17 cellular contexts compared by ENCODE assay signal in the genomic region with DNA sequence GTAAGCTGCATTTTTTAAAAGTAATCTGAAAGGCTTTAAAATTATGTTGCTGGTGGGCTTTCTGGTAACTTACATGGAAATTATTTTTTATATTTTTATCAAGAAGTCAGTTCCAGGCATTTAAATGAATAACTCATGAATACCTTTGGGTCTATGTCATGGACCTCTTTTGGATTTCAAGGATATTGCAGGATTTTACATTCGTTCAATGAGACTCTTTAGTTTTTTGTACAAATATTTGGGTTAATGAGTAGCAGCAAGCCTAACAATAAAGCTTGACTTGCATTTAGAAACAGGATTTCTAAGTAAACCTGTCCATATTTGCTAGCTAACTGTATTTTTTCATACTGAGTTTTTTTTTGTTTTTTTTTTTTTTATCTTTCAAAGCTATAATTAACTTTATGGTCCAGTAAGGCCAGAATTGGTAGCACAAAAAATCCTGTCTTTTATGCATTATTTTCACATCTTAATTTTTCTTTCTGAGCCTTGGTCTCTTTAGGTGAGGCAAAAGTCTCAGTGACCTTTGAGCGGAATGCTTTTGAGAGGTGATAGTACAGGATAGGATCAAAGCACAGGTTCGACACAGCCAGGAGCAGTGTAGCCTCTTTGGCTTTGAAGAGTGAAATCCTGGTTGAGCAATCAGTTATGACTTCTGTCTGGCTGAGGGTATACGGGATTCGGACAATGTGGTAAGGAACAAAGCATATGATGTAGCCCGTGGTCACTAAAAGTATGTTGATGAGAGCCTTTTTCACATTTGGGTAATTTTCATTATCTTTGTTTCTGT. TPM values are rescaled to one million over a fixed set of nuclear protein-coding genes. Genes with fewer than 3 reads are reported as not detected.
A peak's percentile ranks its signal among the peaks of the same experiment; 100 is the strongest.
DNase-seq lines count a peak whose midpoint lies in the region; ATAC-seq, FAIRE-seq and TF ChIP-seq lines count a peak whose summit lies in the region.
"Had no signal": no experiment of that assay in that cellular context is flagged by ENCODE, and none has a peak within 500 bp of the region (broad histone marks: within the 10 kb centered on the region; RNA-seq: fewer than 3 reads in every experiment).

No MANE protein-coding gene starts in this region.

- in situ Hi-C loops in HepG2 (cut with HindIII; ENCODE audit: extremely low pct_ligation_motif_present, low pct_unique_long_range_greater_than_20kb), result no loop called here

- no peak for TF ChIP-seq CTCF in BJ (IDR thresholded peaks at IDR 0.05; ENCODE audit: insufficient read depth, low read depth, low read length)
- no peak for TF ChIP-seq CTCF in HepG2 (CRISPR knock-in tag; IDR thresholded peaks at IDR 0.05)

- intact Hi-C loops in HepG2 (cut with micrococcal nuclease; ENCODE audit: unreplicated experiment), result loop anchor here (1.0 to 5.0 kb wide), 3 partner anchors 20 to 1406 kb away; partner anchors contain the start of gene ANKUB1

- peaks cover 13% of the 10 kb centered on the region for H3K9me3 Mint-ChIP-seq in activated naive CD8-positive, alpha-beta T cell treated with anti-CD3 and anti-CD28 coated beads, Interleukin-2, amount 50 U/mL, for 24 hours
- H3K9me3 Mint-ChIP-seq: stimulated activated naive B cell treated with anti-CD40 and anti-IgM and Interleukin-4, amounts not matched to agents 10 μg/mL and 1 μg/mL and 100 μg/mL, for 72 hours had no signal

- POLR2A ChIA-PET in BJ (lab: Charles Lee), result interaction anchor here (0.7 kb wide), 2 partner anchors 13 to 80 kb away, joined by 4 to 10 read pairs; partner anchors contain the start of gene P2RY14
- POLR2A ChIA-PET in HepG2 (lab: Yijun Ruan, JAX), result interaction anchor here (0.7 to 3.8 kb wide), 10 partner anchors 9 to 432 kb away, joined by 3 to 54 read pairs (median 5); no protein-coding TSS in a partner anchor

- H3K4me3 Mint-ChIP-seq in activated naive CD8-positive, alpha-beta T cell treated with anti-CD3 and anti-CD28 coated beads, Interleukin-2, amount 50 U/mL, for 24 hours, result peak overlapping the region; percentile 89
- H3K4me3 Mint-ChIP-seq: stimulated activated naive B cell treated with anti-CD40 and anti-IgM and Interleukin-4, amounts not matched to agents 10 μg/mL and 1 μg/mL and 100 μg/mL, for 72 hours had no signal

- peaks cover 61% of the 10 kb centered on the region for H3K4me1 ChIP-seq in HepG2 (ENCODE audit: insufficient read depth, low read length)
- H3K4me1 ChIP-seq: psoas muscle had no signal

- H3K27me3 Mint-ChIP-seq in activated naive CD8-positive, alpha-beta T cell treated with anti-CD3 and anti-CD28 coated beads, Interleukin-2, amount 50 U/mL, for 24 hours, result peaks cover 2% of the 10 kb centered on the region
- H3K27me3 Mint-ChIP-seq: stimulated activated naive B cell treated with anti-CD40 and anti-IgM and Interleukin-4, amounts not matched to agents 10 μg/mL and 1 μg/mL and 100 μg/mL, for 72 hours had no signal

- H3K36me3 Mint-ChIP-seq in activated naive CD8-positive, alpha-beta T cell treated with anti-CD3 and anti-CD28 coated beads, Interleukin-2, amount 50 U/mL, for 24 hours (ENCODE audit: low read depth), result peaks cover 66% of the 10 kb centered on the region
- H3K36me3 Mint-ChIP-seq: CD4-positive, CD25-positive, alpha-beta regulatory T cell had no signal

- TSS peak; percentile 84 for BruUV-seq in HepG2 (replicated peaks; lab: Mats Ljungman, UMichigan)

- peak overlapping the region; percentile 89 for H3K27ac ChIP-seq in HepG2 (ENCODE audit: extremely low read length, insufficient read depth, low read length)
- H3K27ac ChIP-seq: KMS-11, psoas muscle, RWPE1 had no signal

- TF ChIP-seq EP300 in HepG2 (IDR thresholded peaks at IDR 0.05; ENCODE audit: low read depth in 2 of 2, low read length in 2 of 2) (peak; percentile 87 to 98), HepG2 (CRISPR knock-in tag; IDR thresholded peaks at IDR 0.05; ENCODE audit: borderline replicate concordance) (peak; percentile 93)

- WGBS in HepG2 (ENCODE audit: low lambda C conversion rate), result under 1% methylated on average over 6 of the region's 6 CpGs

- no peak overlapping the region for H2AFZ ChIP-seq in HepG2 (ENCODE audit: low read length)

- H3K9ac ChIP-seq in HepG2 (ENCODE audit: insufficient read depth, low read depth, low read length), result peak overlapping the region; percentile 65
- H3K9ac ChIP-seq: KMS-11 had no signal

- no peaks in the 10 kb centered on the region for H3K79me2 ChIP-seq in HepG2 (ENCODE audit: insufficient read depth, low read length)

- H3K4me3 ChIP-seq in BJ (ENCODE audit: low read depth, low read length) (no peak overlapping the region), HepG2 (replicated peaks in 1 of 3; ENCODE audit: insufficient read depth in 1 of 3, low read depth in 2 of 3, low read length in 3 of 3) (peak overlapping the region in 2 of 3 experiments; percentile 18 to 44; a peak in 2 of 6 replicates)
- H3K4me3 ChIP-seq: psoas muscle had no signal

- TF ChIP-seq POLR2A in HepG2 (IDR thresholded peaks at IDR 0.05; ENCODE audit: insufficient read depth in 1 of 2, low read depth in 2 of 2, low read length in 2 of 2), result no peak

- no peaks in the 10 kb centered on the region for H4K20me1 ChIP-seq in HepG2 (ENCODE audit: insufficient read depth, low read length)

- CTCF ChIA-PET in BJ (lab: Yijun Ruan, JAX), result interaction anchor here (1.3 to 1.4 kb wide), 2 partner anchors 30 to 88 kb away, joined by 3 to 4 read pairs; no protein-coding TSS in a partner anchor
- CTCF ChIA-PET in HepG2 (lab: Yijun Ruan, JAX; ENCODE audit: low intra/inter-chr PET ratio, low total read pairs), result no interaction called here

- no peak for ATAC-seq in activated naive CD8-positive, alpha-beta T cell treated with anti-CD3 and anti-CD28 coated beads, Interleukin-2, amount 50 U/mL, for 24 hours
- ATAC-seq in HepG2 (peak; percentile 99), HG03175 (IDR thresholded peaks at IDR 0.05; ENCODE audit: unreplicated experiment) (no peak), HG03135 (IDR thresholded peaks at IDR 0.05; ENCODE audit: unreplicated experiment) (no peak)
- ATAC-seq: psoas muscle; stimulated activated naive B cell treated with anti-CD40 and anti-IgM and Interleukin-4, amounts not matched to agents 10 μg/mL and 1 μg/mL and 100 μg/mL, for 72 hours had no signal

- peaks cover 58% of the 10 kb centered on the region for H3K4me1 Mint-ChIP-seq in activated naive CD8-positive, alpha-beta T cell treated with anti-CD3 and anti-CD28 coated beads, Interleukin-2, amount 50 U/mL, for 24 hours

- TF ChIP-seq RAD21 in HepG2 (CRISPR knock-in tag; IDR thresholded peaks at IDR 0.05), result no peak; the same call in 1 of the 2 replicates

- H3K27me3 ChIP-seq in BJ (ENCODE audit: control insufficient read depth, insufficient read depth, low read length) (no peaks in the 10 kb centered on the region), HepG2 (ENCODE audit: control insufficient read depth in 1 of 2, insufficient read depth in 2 of 2, low read length in 2 of 2) (no peaks in the 10 kb centered on the region)

- peak overlapping the region; percentile 98 for H3K27ac Mint-ChIP-seq in activated naive CD8-positive, alpha-beta T cell treated with anti-CD3 and anti-CD28 coated beads, Interleukin-2, amount 50 U/mL, for 24 hours
- H3K27ac Mint-ChIP-seq: stimulated activated naive B cell treated with anti-CD40 and anti-IgM and Interleukin-4, amounts not matched to agents 10 μg/mL and 1 μg/mL and 100 μg/mL, for 72 hours had no signal

- peak; percentile 35 for DNase-seq in BJ (ENCODE audit: low read depth)
- DNase-seq in ELR (ENCODE audit: low read depth), result peak; percentile 12
- DNase-seq in activated naive CD8-positive, alpha-beta T cell treated with anti-CD3 and anti-CD28 coated beads, Interleukin-2, amount 50 U/mL, for 24 hours, result no peak
- peak; percentile 99 for DNase-seq in HepG2 (ENCODE audit: low spot score)
- no peak for DNase-seq in SW 1271 (lab: John Stamatoyannopoulos, UW)
- DNase-seq: CD4-positive, CD25-positive, alpha-beta regulatory T cell; NCI-H1694 treated with DMSO at 0.1 percent for 48 hours; NCI-H510A treated with DMSO at 0.1 percent for 48 hours; psoas muscle; stimulated activated CD4-positive, alpha-beta T cell treated with anti-CD3 and anti-CD28 coated beads, Interleukin-4, amount 100 ng/mL, for 1 hour; stimulated activated naive B cell treated with anti-CD40 and anti-IgM and Interleukin-4, amounts not matched to agents 10 μg/mL and 1 μg/mL and 100 μg/mL, for 72 hours had no signal

- no peaks in the 10 kb centered on the region for H3K9me3 ChIP-seq in HepG2 (ENCODE audit: low read length)
- H3K9me3 ChIP-seq: psoas muscle had no signal

- FAIRE-seq in HepG2 (lab: Jason Lieb, UNC), result peak; percentile 97
- FAIRE-seq: frontal cortex had no signal

- H3K4me2 ChIP-seq in HepG2 (ENCODE audit: low read depth, low read length), result peak overlapping the region; percentile 31
- H3K4me2 ChIP-seq: KMS-11 had no signal

- H3K36me3 ChIP-seq in BJ (ENCODE audit: control insufficient read depth, insufficient read depth, low read length) (no peaks in the 10 kb centered on the region), HepG2 (replicated peaks in 1 of 2; ENCODE audit: control insufficient read depth in 1 of 2, insufficient read depth in 2 of 2, low read length in 2 of 2) (no peaks in the 10 kb centered on the region)

RNA-seq across cellular contexts. Expression of gene GPR171, which starts 4.8 kb away (rescaled TPM):
- polyA plus RNA-seq in BJ (2011; rRNA removed), result not detected in 2 replicates
- polyA minus RNA-seq in BJ (2011; rRNA and poly(A)+ RNA removed), result not detected in 2 replicates
- not detected in 2 replicates for total RNA-seq in HepG2 (2016; rRNA removed; fragmentation: Illumina TruSeq; extraction: Trizol)
- total RNA-seq in HepG2 (2016; cell fraction: cytosol; rRNA removed; fragmentation: Illumina TruSeq; extraction: Trizol; ENCODE audit: low read depth), result not detected in 2 replicates
- not detected in 2 replicates for total RNA-seq in HepG2 (2016; cell fraction: insoluble cytoplasmic fraction; rRNA removed; fragmentation: Illumina TruSeq; extraction: Trizol)
- total RNA-seq in HepG2 (2016; cell fraction: membrane; rRNA removed; fragmentation: Illumina TruSeq; extraction: Trizol), result not detected in 2 replicates
- total RNA-seq in HepG2 (2016; cell fraction: nucleus; rRNA removed; fragmentation: Illumina TruSeq; extraction: Trizol), result not detected in 2 replicates
- polyA plus RNA-seq in HepG2 (2011; rRNA removed), result not detected in 2 replicates
- polyA plus RNA-seq in HepG2 (2011; cell fraction: cytosol; rRNA removed), result not detected in 2 replicates
- polyA plus RNA-seq in HepG2 (2011; cell fraction: nucleus; rRNA removed), result not detected in 2 replicates
- not detected in 2 replicates for polyA plus RNA-seq in HepG2 (2012)
- not detected in 2 replicates for polyA plus RNA-seq in HepG2 (2016; cell fraction: cytosol; fragmentation: Illumina TruSeq; extraction: Trizol; ENCODE audit: low read depth)
- not detected in 2 replicates for polyA plus RNA-seq in HepG2 (2016; cell fraction: insoluble cytoplasmic fraction; fragmentation: Illumina TruSeq; extraction: Trizol; ENCODE audit: low read depth)
- not detected in 2 replicates for polyA plus RNA-seq in HepG2 (2016; cell fraction: membrane; fragmentation: Illumina TruSeq; extraction: Trizol; ENCODE audit: low read depth)
- not detected in 2 replicates for polyA plus RNA-seq in HepG2 (2016; cell fraction: nucleus; fragmentation: Illumina TruSeq; extraction: Trizol; ENCODE audit: insufficient read depth, low read depth)
- not detected in 2 replicates for polyA minus RNA-seq in HepG2 (2011; rRNA and poly(A)+ RNA removed; ENCODE audit: low replicate concordance)
- polyA minus RNA-seq in HepG2 (2011; cell fraction: cytosol; rRNA and poly(A)+ RNA removed), result not detected in 2 replicates
- polyA minus RNA-seq in HepG2 (2011; cell fraction: nucleus; rRNA and poly(A)+ RNA removed), result not detected in 2 replicates
- total RNA-seq: frontal cortex, H4 had no signal

Comparison
In these comparisons a context has a peak if more than half of its experiments do, and no peak if none do; other contexts are left out.
1. DNase-seq: peak in BJ (single experiment), ELR (single experiment) and HepG2 (single experiment); none in activated naive CD8-positive, alpha-beta T cell treated with anti-CD3 and anti-CD28 coated beads, Interleukin-2, amount 50 U/mL, for 24 hours (single experiment) and SW 1271 (0 of 2).